Comparison of ENCODE assay signal across 19 cellular contexts in the genomic region with DNA sequence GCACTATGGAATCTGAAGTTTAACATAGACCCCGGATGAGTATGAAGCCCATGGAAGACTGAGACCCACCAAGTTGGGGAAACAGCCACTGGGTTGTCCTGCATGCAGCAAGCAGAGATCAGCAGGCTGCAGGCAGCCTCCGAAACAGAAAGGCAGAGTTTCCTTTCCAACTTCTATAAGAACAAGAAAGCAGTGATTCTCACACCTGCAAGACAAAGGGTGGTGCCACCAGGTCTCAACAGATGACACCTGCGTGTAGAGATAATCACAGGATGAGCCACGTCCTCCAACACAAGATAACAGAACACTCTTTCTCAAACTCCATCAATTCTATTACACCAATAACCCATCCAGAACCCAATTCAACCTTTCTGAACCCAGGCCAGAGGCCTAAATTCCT.
DNase-seq lines count a peak whose midpoint lies in the region; ATAC-seq, FAIRE-seq and TF ChIP-seq lines count a peak whose summit lies in the region.
"Had no signal": no experiment of that assay in that cellular context is flagged by ENCODE, and none has a peak within 500 bp of the region (broad histone marks: within the 10 kb centered on the region; RNA-seq: fewer than 3 reads in every experiment).

No MANE protein-coding gene starts in this region.

- H3K4me2 ChIP-seq in DOHH2 (ENCODE audit: low read length) (peak overlapping the region; percentile 30), MM.1S (ENCODE audit: low read depth, low read length) (peak overlapping the region; percentile 32; the same call in 1 of the 2 replicates)

- H3K36me3 ChIP-seq in DOHH2 (ENCODE audit: control insufficient read depth, low read length) = peaks cover 13% of the 10 kb centered on the region
- H3K36me3 ChIP-seq in MM.1S (replicated peaks; ENCODE audit: insufficient read depth, low read length) = no peaks in the 10 kb centered on the region
- H3K36me3 ChIP-seq: left ventricle myocardium inferior had no signal

- H2AFZ ChIP-seq in MM.1S (ENCODE audit: low read length) = no peak overlapping the region

- no peak for ATAC-seq in naive B cell (ENCODE audit: low read depth in 2 of 2)
- no peak for ATAC-seq in left cardiac atrium
- ATAC-seq: HCT116, right lobe of liver had no signal

- H3K9me3 ChIP-seq in DOHH2 (ENCODE audit: control insufficient read depth, insufficient read depth, low read length) (peaks cover 5% of the 10 kb centered on the region; the same call in 1 of the 2 replicates), MM.1S (replicated peaks; ENCODE audit: insufficient read depth, low read length) (no peaks in the 10 kb centered on the region)
- H3K9me3 ChIP-seq: right lobe of liver had no signal

- H3K4me3 Mint-ChIP-seq in naive B cell (peak overlapping the region in 5 of 8 donors; percentile 30 to 48 (median 37)), type B pancreatic cell (no peak overlapping the region)

- no peak overlapping the region for H3K4me3 ChIP-seq in DOHH2 (ENCODE audit: low read length)
- no peak overlapping the region for H3K4me3 ChIP-seq in MM.1S (ENCODE audit: low read length)
- H3K4me3 ChIP-seq: left ventricle myocardium inferior, right lobe of liver had no signal

- H3F3A ChIP-seq in DOHH2 (ENCODE audit: control insufficient read depth, insufficient read depth) (peaks cover 15% of the 10 kb centered on the region), MM.1S (ENCODE audit: insufficient read depth, low read length) (peaks cover 7% of the 10 kb centered on the region; the same call in 1 of the 2 replicates)

- H3K27ac ChIP-seq in DOHH2 (ENCODE audit: low read depth, low read length) = peak overlapping the region; percentile 21; the same call in 1 of the 2 replicates
- peak overlapping the region; percentile 63; the same call in 1 of the 2 replicates for H3K27ac ChIP-seq in MM.1S (ENCODE audit: low read length)
- H3K27ac ChIP-seq: left ventricle myocardium inferior, right lobe of liver had no signal

- no peak for TF ChIP-seq CTCF in DOHH2 (IDR thresholded peaks at IDR 0.05; ENCODE audit: low read depth, low read length, poor library complexity, severe bottlenecking)
- no peak for TF ChIP-seq CTCF in MM.1S (IDR thresholded peaks at IDR 0.05; ENCODE audit: low read length)
- TF ChIP-seq CTCF in type B pancreatic cell (conservative IDR thresholded peaks at IDR 0.05) = no peak

- H3K79me2 ChIP-seq in DOHH2 (ENCODE audit: control insufficient read depth, low read length) (no peaks in the 10 kb centered on the region), MM.1S (ENCODE audit: low read length) (no peaks in the 10 kb centered on the region)

- no peaks in the 10 kb centered on the region for H3K27me3 ChIP-seq in DOHH2 (ENCODE audit: control insufficient read depth, low read length)
- no peaks in the 10 kb centered on the region for H3K27me3 ChIP-seq in MM.1S (replicated peaks; ENCODE audit: insufficient read depth, low read length)
- H3K27me3 ChIP-seq: right lobe of liver had no signal

- H3K36me3 Mint-ChIP-seq in naive B cell (no peaks in the 10 kb centered on the region), type B pancreatic cell (no peaks in the 10 kb centered on the region)

- intact Hi-C loops in left cardiac atrium (cut with DNase I) = no loop called here

- H3K9me2 ChIP-seq in DOHH2 (replicated peaks; ENCODE audit: control insufficient read depth, low read length) (no peaks in the 10 kb centered on the region), MM.1S (replicated peaks; ENCODE audit: insufficient read depth, low read length) (no peaks in the 10 kb centered on the region)

- H3K9me3 Mint-ChIP-seq in naive B cell = peaks cover 0 to 11% (median 5%) of the 10 kb centered on the region in 7 donors
- H3K9me3 Mint-ChIP-seq in type B pancreatic cell = peaks cover 15% of the 10 kb centered on the region

- H3K9ac ChIP-seq in MM.1S (ENCODE audit: low read length) = no peak overlapping the region

- H4K20me1 ChIP-seq in DOHH2 (ENCODE audit: control insufficient read depth, insufficient read depth, low read depth, low read length) = no peaks in the 10 kb centered on the region
- no peaks in the 10 kb centered on the region for H4K20me1 ChIP-seq in MM.1S (ENCODE audit: insufficient read depth, low read length)

- DNase-seq in GM19239 (ENCODE audit: insufficient read length, low spot score) = no peak
- peak; percentile 71 for DNase-seq in MM.1S
- no peak for DNase-seq in naive B cell
- DNase-seq in type B pancreatic cell (ENCODE audit: extremely low spot score, unreplicated experiment) = no peak
- no peak for DNase-seq in left cardiac atrium
- no peak for DNase-seq in cerebellar cortex (ENCODE audit: low spot score)
- DNase-seq: GDM1, head of caudate nucleus, Karpas-422, left ventricle myocardium inferior, NCI-H1105, NCI-H2107, NCI-H526, OCI-M1, right lobe of liver, SHP77 treated with DMSO at 0.1 percent for 48 hours had no signal

- H3K4me1 ChIP-seq in DOHH2 (ENCODE audit: control insufficient read depth, low read length) = peaks cover 65% of the 10 kb centered on the region
- peaks cover 31% of the 10 kb centered on the region for H3K4me1 ChIP-seq in MM.1S (ENCODE audit: low read length)
- H3K4me1 ChIP-seq: right lobe of liver had no signal

- peak overlapping the region in 5 of 6 donors; percentile 33 to 91 (median 68) for H3K27ac Mint-ChIP-seq in naive B cell
- no peak overlapping the region for H3K27ac Mint-ChIP-seq in type B pancreatic cell
- H3K27ac Mint-ChIP-seq: activated T-helper 2 cell treated with anti-CD3 and anti-CD28 coated beads, Interferon-gamma antibody, Interleukin-2, Interleukin-4, amounts not matched to agents 10 μg/mL and 5 μg/mL and 100 μg/mL, durations not matched to agents 14 hours and 24 hours and 36 hours had no signal

- H3K27me3 Mint-ChIP-seq in naive B cell = no peaks in the 10 kb centered on the region
- H3K27me3 Mint-ChIP-seq in type B pancreatic cell = peaks cover 5% of the 10 kb centered on the region

- peak; percentile 59 for FAIRE-seq in GM19239 (lab: Jason Lieb, UNC)

- peaks cover 60 to 62% (median 61%) of the 10 kb centered on the region in 3 donors for H3K4me1 Mint-ChIP-seq in naive B cell
- no peaks in the 10 kb centered on the region for H3K4me1 Mint-ChIP-seq in type B pancreatic cell (ENCODE audit: unreplicated experiment)
